In genomic region chr20:59207742-59208357, GRCh38 we compare ENCODE assay signal across 8 cellular contexts. TPM values are rescaled to one million over a fixed set of nuclear protein-coding genes. Genes with fewer than 3 reads are reported as not detected.
DNase-seq lines count a peak whose midpoint lies in the region; TF ChIP-seq lines count a peak whose summit lies in the region.

No MANE protein-coding gene starts in this region.

- CTCF ChIA-PET in activated CD4-positive, alpha-beta memory T cell treated with anti-CD3 and anti-CD28 coated beads for 36 hours (lab: Charles Lee): interaction anchor here (0.6 to 7.6 kb wide), 57 partner anchors 10 to 798 kb away, joined by 3 to 302 read pairs (median 5); partner anchors contain the start of genes ATP5F1E, GNAS and ZNF831

- peaks cover 22% of the 10 kb centered on the region for H3K4me1 Mint-ChIP-seq in activated CD4-positive, alpha-beta memory T cell treated with anti-CD3 and anti-CD28 coated beads for 36 hours (ENCODE audit: low read depth)
- no peaks in the 10 kb centered on the region for H3K4me1 Mint-ChIP-seq in osteocyte (ENCODE audit: unreplicated experiment)

- intact Hi-C loops in activated CD4-positive, alpha-beta memory T cell treated with anti-CD3 and anti-CD28 coated beads for 36 hours (cut with micrococcal nuclease): loop anchor here (1.0 to 5.0 kb wide), 2 partner anchors 46 to 120 kb away; partner anchors contain the start of gene ZNF831

- peak overlapping the region; percentile 64 for H3K27ac Mint-ChIP-seq in activated CD4-positive, alpha-beta memory T cell treated with anti-CD3 and anti-CD28 coated beads for 36 hours
- no peak overlapping the region for H3K27ac Mint-ChIP-seq in osteocyte (ENCODE audit: unreplicated experiment)

- TF ChIP-seq CTCF in osteocyte (IDR thresholded peaks at IDR 0.05): no peak

- peaks cover 6% of the 10 kb centered on the region for H3K36me3 Mint-ChIP-seq in activated CD4-positive, alpha-beta memory T cell treated with anti-CD3 and anti-CD28 coated beads for 36 hours
- H3K36me3 Mint-ChIP-seq in osteocyte (ENCODE audit: unreplicated experiment): no peaks in the 10 kb centered on the region

- no peaks in the 10 kb centered on the region for H3K9me3 Mint-ChIP-seq in activated CD4-positive, alpha-beta memory T cell treated with anti-CD3 and anti-CD28 coated beads for 36 hours
- H3K9me3 Mint-ChIP-seq in osteocyte (ENCODE audit: unreplicated experiment): no peaks in the 10 kb centered on the region

- POLR2A ChIA-PET in activated CD4-positive, alpha-beta memory T cell treated with anti-CD3 and anti-CD28 coated beads for 36 hours (lab: Charles Lee): interaction anchor here (0.6 to 1.8 kb wide), 6 partner anchors 14 to 120 kb away, joined by 3 to 6 read pairs (median 5); no protein-coding TSS in a partner anchor

- TF ChIP-seq POLR2A in erythroblast (IDR thresholded peaks at IDR 0.05; ENCODE audit: low read length): no peak

- peak; percentile 54 for DNase-seq in NCI-H748 (lab: John Stamatoyannopoulos, UW; ENCODE audit: unreplicated experiment)
- no peak for DNase-seq in NCI-H748 treated with DMSO at 0.1 percent for 48 hours (lab: John Stamatoyannopoulos, UW)
- peak; percentile 40 for DNase-seq in MV-4-11 (lab: John Stamatoyannopoulos, UW)
- DNase-seq in activated CD4-positive, alpha-beta memory T cell treated with anti-CD3 and anti-CD28 coated beads for 36 hours: peak; percentile 86
- peak; percentile 55 to 77 for DNase-seq in erythroblast (lab: John Stamatoyannopoulos, UW)
- peak; percentile 64 for DNase-seq in osteocyte (ENCODE audit: extremely low spot score, unreplicated experiment)
- no peak for DNase-seq in cerebellum (ENCODE audit: low spot score)
- DNase-seq in NCI-H345 treated with DMSO at 0.1 percent for 48 hours (lab: John Stamatoyannopoulos, UW; ENCODE audit: unreplicated experiment): no peak

- no peak overlapping the region for H3K4me3 Mint-ChIP-seq in activated CD4-positive, alpha-beta memory T cell treated with anti-CD3 and anti-CD28 coated beads for 36 hours
- H3K4me3 Mint-ChIP-seq in osteocyte (ENCODE audit: unreplicated experiment): no peak overlapping the region

- no peaks in the 10 kb centered on the region for H3K27me3 Mint-ChIP-seq in activated CD4-positive, alpha-beta memory T cell treated with anti-CD3 and anti-CD28 coated beads for 36 hours
- H3K27me3 Mint-ChIP-seq in osteocyte (ENCODE audit: unreplicated experiment): peaks cover 2% of the 10 kb centered on the region

RNA-seq across cellular contexts. Expression of gene ZNF831, which starts 44.2 kb away (rescaled TPM):
- total RNA-seq in activated CD4-positive, alpha-beta memory T cell treated with anti-CD3 and anti-CD28 coated beads for 36 hours: 1 to 10 TPM; 7.6 to 9.4 TPM
- total RNA-seq in osteocyte: not detected in 2 replicates
- total RNA-seq in cerebellum: not detected

Comparison
In these comparisons a context has a peak if more than half of its experiments do, and no peak if none do; other contexts are left out.
1. DNase-seq: peak in NCI-H748 (single experiment), MV-4-11 (single experiment), activated CD4-positive, alpha-beta memory T cell treated with anti-CD3 and anti-CD28 coated beads for 36 hours (single experiment), erythroblast (2 of 2) and osteocyte (single experiment); none in NCI-H748 treated with DMSO at 0.1 percent for 48 hours (single experiment), cerebellum (single experiment) and NCI-H345 treated with DMSO at 0.1 percent for 48 hours (single experiment).